In genomic region chr17:81221371-81221841, GRCh38 we compare ENCODE assay signal across 8 cellular contexts. TPM values are rescaled to one million over a fixed set of nuclear protein-coding genes. Genes with fewer than 3 reads are reported as not detected.
DNase-seq lines count a peak whose midpoint lies in the region; ATAC-seq and TF ChIP-seq lines count a peak whose summit lies in the region.

No MANE protein-coding gene starts in this region.

- ATAC-seq in stimulated activated naive CD8-positive, alpha-beta T cell treated with anti-CD3 and anti-CD28 coated beads, Interleukin-15, Interleukin-2, amounts not matched to agents 100 U/mL and 50 U/mL, for 24 hours = no peak

- TF ChIP-seq POLR2A in esophagus muscularis mucosa (IDR thresholded peaks at IDR 0.05; ENCODE audit: low read depth) = no peak

- intact Hi-C loops in activated T-helper 1 cell treated with anti-CD3 and anti-CD28 coated beads, Interleukin-12 subunit alpha, Interleukin-12 subunit beta, Interleukin-2, Interleukin-4 antibody, amounts not matched to agents 30 ng/mL and 10 ng/mL and 1 ng/mL, durations not matched to agents 14 hours and 24 hours and 36 hours (cut with micrococcal nuclease) = loop anchor here (10.0 kb wide), 1 partner anchor 187 kb away; the partner anchor contains the start of gene BAIAP2
- intact Hi-C loops in esophagus muscularis mucosa (cut with DNase I) = no loop called here

- H3K36me3 ChIP-seq in iPS-20b (ENCODE audit: insufficient read depth, low read depth, low read length) (peaks cover 13% of the 10 kb centered on the region; the same call in 1 of the 2 replicates), esophagus muscularis mucosa (peaks cover 7 to 26% (median 12%) of the 10 kb centered on the region in 4 donors)

- H3K27me3 ChIP-seq in iPS-20b (ENCODE audit: insufficient read depth, low read length) = peaks cover 9% of the 10 kb centered on the region
- no peaks in the 10 kb centered on the region for H3K27me3 ChIP-seq in esophagus muscularis mucosa

- H3K4me1 Mint-ChIP-seq in stimulated activated naive CD8-positive, alpha-beta T cell treated with anti-CD3 and anti-CD28 coated beads, Interleukin-15, Interleukin-2, amounts not matched to agents 100 ng/mL and 50 ng/mL, for 24 hours (ENCODE audit: low read depth) = peaks cover 9% of the 10 kb centered on the region
- H3K4me1 Mint-ChIP-seq in activated T-helper 1 cell treated with anti-CD3 and anti-CD28 coated beads, Interleukin-12 subunit alpha, Interleukin-12 subunit beta, Interleukin-2, Interleukin-4 antibody, amounts not matched to agents 30 ng/mL and 10 ng/mL and 1 ng/mL, durations not matched to agents 14 hours and 24 hours and 36 hours (ENCODE audit: low read depth) = peaks cover 13% of the 10 kb centered on the region

- no peak overlapping the region for H3K9ac ChIP-seq in iPS-20b (ENCODE audit: low read depth, low read length)

- peak overlapping the region; percentile 55 for H3K4me3 Mint-ChIP-seq in stimulated activated naive CD8-positive, alpha-beta T cell treated with anti-CD3 and anti-CD28 coated beads, Interleukin-15, Interleukin-2, amounts not matched to agents 100 ng/mL and 50 ng/mL, for 24 hours
- H3K4me3 Mint-ChIP-seq in activated T-helper 1 cell treated with anti-CD3 and anti-CD28 coated beads, Interleukin-12 subunit alpha, Interleukin-12 subunit beta, Interleukin-2, Interleukin-4 antibody, amounts not matched to agents 30 ng/mL and 10 ng/mL and 1 ng/mL, durations not matched to agents 14 hours and 24 hours and 36 hours = peak overlapping the region; percentile 68

- peaks cover 7% of the 10 kb centered on the region; the same call in 1 of the 2 replicates for H3K4me1 ChIP-seq in iPS-20b (ENCODE audit: insufficient read depth, low read length)
- peaks cover 19 to 27% (median 24%) of the 10 kb centered on the region in 4 donors for H3K4me1 ChIP-seq in esophagus muscularis mucosa

- peaks cover 5% of the 10 kb centered on the region for H3K36me3 Mint-ChIP-seq in stimulated activated naive CD8-positive, alpha-beta T cell treated with anti-CD3 and anti-CD28 coated beads, Interleukin-15, Interleukin-2, amounts not matched to agents 100 ng/mL and 50 ng/mL, for 24 hours (ENCODE audit: low read depth)
- H3K36me3 Mint-ChIP-seq in activated T-helper 1 cell treated with anti-CD3 and anti-CD28 coated beads, Interleukin-12 subunit alpha, Interleukin-12 subunit beta, Interleukin-2, Interleukin-4 antibody, amounts not matched to agents 30 ng/mL and 10 ng/mL and 1 ng/mL, durations not matched to agents 14 hours and 24 hours and 36 hours (ENCODE audit: low read depth) = no peaks in the 10 kb centered on the region

- DNase-seq in stimulated activated naive CD8-positive, alpha-beta T cell treated with anti-CD3 and anti-CD28 coated beads, Interleukin-15, Interleukin-2, amounts not matched to agents 100 U/mL and 50 U/mL, for 24 hours = no peak
- no peak for DNase-seq in activated T-helper 1 cell treated with anti-CD3 and anti-CD28 coated beads, Interleukin-12 subunit alpha, Interleukin-12 subunit beta, Interleukin-2, Interleukin-4 antibody, amounts not matched to agents 30 ng/mL and 10 ng/mL and 1 ng/mL, durations not matched to agents 14 hours and 24 hours and 36 hours (ENCODE audit: low spot score)
- no peak for DNase-seq in esophagus muscularis mucosa (ENCODE audit: extremely low spot score)
- no peak for DNase-seq in OCI-M2 (lab: John Stamatoyannopoulos, UW; ENCODE audit: unreplicated experiment)
- no peak for DNase-seq in NCI-H748 treated with DMSO at 0.1 percent for 48 hours (lab: John Stamatoyannopoulos, UW)
- DNase-seq in putamen (ENCODE audit: low spot score) = no peak

- H3K27ac Mint-ChIP-seq in stimulated activated naive CD8-positive, alpha-beta T cell treated with anti-CD3 and anti-CD28 coated beads, Interleukin-15, Interleukin-2, amounts not matched to agents 100 ng/mL and 50 ng/mL, for 24 hours = no peak overlapping the region
- no peak overlapping the region for H3K27ac Mint-ChIP-seq in activated T-helper 1 cell treated with anti-CD3 and anti-CD28 coated beads, Interleukin-12 subunit alpha, Interleukin-12 subunit beta, Interleukin-2, Interleukin-4 antibody, amounts not matched to agents 30 ng/mL and 10 ng/mL and 1 ng/mL, durations not matched to agents 14 hours and 24 hours and 36 hours

- WGBS in esophagus muscularis mucosa = 74% methylated on average over 11 of the region's 11 CpGs

- H3K27me3 Mint-ChIP-seq in stimulated activated naive CD8-positive, alpha-beta T cell treated with anti-CD3 and anti-CD28 coated beads, Interleukin-15, Interleukin-2, amounts not matched to agents 100 ng/mL and 50 ng/mL, for 24 hours = no peaks in the 10 kb centered on the region
- no peaks in the 10 kb centered on the region for H3K27me3 Mint-ChIP-seq in activated T-helper 1 cell treated with anti-CD3 and anti-CD28 coated beads, Interleukin-12 subunit alpha, Interleukin-12 subunit beta, Interleukin-2, Interleukin-4 antibody, amounts not matched to agents 30 ng/mL and 10 ng/mL and 1 ng/mL, durations not matched to agents 14 hours and 24 hours and 36 hours (ENCODE audit: insufficient read depth)

- TF ChIP-seq CTCF in esophagus muscularis mucosa (IDR thresholded peaks at IDR 0.05) = no peak

- no peaks in the 10 kb centered on the region for H3K9me3 ChIP-seq in iPS-20b (ENCODE audit: insufficient read depth, low read depth, low read length)
- H3K9me3 ChIP-seq in esophagus muscularis mucosa = no peaks in the 10 kb centered on the region

- TF ChIP-seq EP300 in esophagus muscularis mucosa (IDR thresholded peaks at IDR 0.05) = no peak

- no peaks in the 10 kb centered on the region for H3K9me3 Mint-ChIP-seq in stimulated activated naive CD8-positive, alpha-beta T cell treated with anti-CD3 and anti-CD28 coated beads, Interleukin-15, Interleukin-2, amounts not matched to agents 100 ng/mL and 50 ng/mL, for 24 hours
- no peaks in the 10 kb centered on the region for H3K9me3 Mint-ChIP-seq in activated T-helper 1 cell treated with anti-CD3 and anti-CD28 coated beads, Interleukin-12 subunit alpha, Interleukin-12 subunit beta, Interleukin-2, Interleukin-4 antibody, amounts not matched to agents 30 ng/mL and 10 ng/mL and 1 ng/mL, durations not matched to agents 14 hours and 24 hours and 36 hours

- H3K4me3 ChIP-seq in iPS-20b (ENCODE audit: low read length) (peak overlapping the region; percentile 69), esophagus muscularis mucosa (peak overlapping the region in 2 of 4 donors; percentile 80 to 85)

- no peak overlapping the region for H3K27ac ChIP-seq in iPS-20b (ENCODE audit: low read length)
- no peak overlapping the region for H3K27ac ChIP-seq in esophagus muscularis mucosa (replicated peaks in 1 of 4)

RNA-seq across cellular contexts. Expression of gene CEP131, which starts 1.4 kb away (rescaled TPM):
- total RNA-seq in activated T-helper 1 cell treated with anti-CD3 and anti-CD28 coated beads, Interleukin-12 subunit alpha, Interleukin-12 subunit beta, Interleukin-2, Interleukin-4 antibody, amounts not matched to agents 30 ng/mL and 10 ng/mL and 1 ng/mL, durations not matched to agents 14 hours and 24 hours and 36 hours = 17.5 and 18.7 TPM in 2 replicates
- 10 to 100 TPM in 1 of 4 donors, 1 to 10 TPM in 3; 4.5 to 10.6 (median 8.9) TPM for total RNA-seq in esophagus muscularis mucosa

RNA-seq across cellular contexts. Expression of gene TEPSIN, which starts 17.4 kb away (rescaled TPM):
- 37.7 and 41.0 TPM in 2 replicates for total RNA-seq in activated T-helper 1 cell treated with anti-CD3 and anti-CD28 coated beads, Interleukin-12 subunit alpha, Interleukin-12 subunit beta, Interleukin-2, Interleukin-4 antibody, amounts not matched to agents 30 ng/mL and 10 ng/mL and 1 ng/mL, durations not matched to agents 14 hours and 24 hours and 36 hours
- 10 to 100 TPM; 19.5 to 31.6 (median 23.5) TPM for total RNA-seq in esophagus muscularis mucosa

RNA-seq across cellular contexts. Expression of gene NDUFAF8, which starts 17.7 kb away (rescaled TPM):
- 71.9 and 78.3 TPM in 2 replicates for total RNA-seq in activated T-helper 1 cell treated with anti-CD3 and anti-CD28 coated beads, Interleukin-12 subunit alpha, Interleukin-12 subunit beta, Interleukin-2, Interleukin-4 antibody, amounts not matched to agents 30 ng/mL and 10 ng/mL and 1 ng/mL, durations not matched to agents 14 hours and 24 hours and 36 hours
- 10 to 100 TPM; 34.6 to 54.8 (median 40.4) TPM for total RNA-seq in esophagus muscularis mucosa

RNA-seq across cellular contexts. Expression of gene AATK, which starts 55.4 kb away (rescaled TPM):
- total RNA-seq in activated T-helper 1 cell treated with anti-CD3 and anti-CD28 coated beads, Interleukin-12 subunit alpha, Interleukin-12 subunit beta, Interleukin-2, Interleukin-4 antibody, amounts not matched to agents 30 ng/mL and 10 ng/mL and 1 ng/mL, durations not matched to agents 14 hours and 24 hours and 36 hours = 0.61 and 0.62 TPM in 2 replicates
- 10 to 100 TPM; 13.7 to 24.6 (median 16.0) TPM for total RNA-seq in esophagus muscularis mucosa

RNA-seq across cellular contexts. Expression of gene PVALEF, which starts 56.1 kb away (rescaled TPM):
- total RNA-seq in activated T-helper 1 cell treated with anti-CD3 and anti-CD28 coated beads, Interleukin-12 subunit alpha, Interleukin-12 subunit beta, Interleukin-2, Interleukin-4 antibody, amounts not matched to agents 30 ng/mL and 10 ng/mL and 1 ng/mL, durations not matched to agents 14 hours and 24 hours and 36 hours = not detected in 2 replicates
- not detected for total RNA-seq in esophagus muscularis mucosa
